In genomic region chr12:114882083-114882482, GRCh38 we compare ENCODE assay signal across 29 cellular contexts.
"Had no signal": no experiment of that assay in that cellular context is flagged by ENCODE, and none has a peak within 500 bp of the region (broad histone marks: within the 10 kb centered on the region; RNA-seq: fewer than 3 reads in every experiment).

No MANE protein-coding gene starts in this region.

- H3K36me3 ChIP-seq: adrenal gland, ascending aorta, brain microvascular endothelial cell, breast epithelium, cardiac muscle cell had no signal

- H3K27ac ChIP-seq: adrenal gland, ascending aorta, body of pancreas, brain microvascular endothelial cell, breast epithelium, cardiac muscle cell had no signal

- H3K4me3 ChIP-seq: adrenal gland, ascending aorta, body of pancreas, breast epithelium, cardiac muscle cell had no signal

- H3K27me3 ChIP-seq: adrenal gland, ascending aorta, body of pancreas, brain microvascular endothelial cell, breast epithelium, cardiac muscle cell had no signal

- H3K9me3 ChIP-seq: adrenal gland, ascending aorta, body of pancreas, breast epithelium had no signal

- DNase-seq: activated effector memory CD4-positive, alpha-beta T cell treated with anti-CD3 and anti-CD28 coated beads, Interleukin-2, amount 50 U/mL, for 16 hours; activated effector memory CD4-positive, alpha-beta T cell treated with Interleukin-2 at 50 U/mL for 16 hours; activated gamma-delta T cell; activated gamma-delta T cell treated with Interleukin-2 at 50 U/mL for 16 hours; activated naive CD4-positive, alpha-beta T cell; activated naive CD4-positive, alpha-beta T cell treated with anti-CD3 and anti-CD28 coated beads for 36 hours; activated naive CD4-positive, alpha-beta T cell treated with anti-CD3 and anti-CD28 coated beads, Interleukin-2, amount 10 ng/mL, durations not matched to agents 7 days and 5 days; activated naive CD4-positive, alpha-beta T cell treated with anti-CD3 and anti-CD28 coated beads, Interleukin-2, amount 50 U/mL, for 16 hours; activated naive CD4-positive, alpha-beta T cell treated with Interleukin-2 at 50 U/mL for 16 hours; activated naive CD8-positive, alpha-beta T cell treated with anti-CD3 and anti-CD28 coated beads for 36 hours; activated naive CD8-positive, alpha-beta T cell treated with anti-CD3 and anti-CD28 coated beads, Interleukin-2, amount 10 ng/mL, durations not matched to agents 7 days and 5 days; activated naive CD8-positive, alpha-beta T cell treated with anti-CD3 and anti-CD28 coated beads, Interleukin-2, amount 50 U/mL, for 24 hours; activated T-cell treated with anti-CD3 and anti-CD28 coated beads, Interleukin-2, amount 50 U/mL, for 24 hours; activated T-cell treated with anti-CD3 and anti-CD28 coated beads, Interleukin-2, amount 50 U/mL, for 4 hours; activated T-cell treated with anti-CD3 and anti-CD28 coated beads, Interleukin-2, amount 50 U/mL, for 48 hours; activated T-cell treated with anti-CD3 and anti-CD28 coated beads, Interleukin-2, amount 50 U/mL, for 72 hours; adrenal gland; amniotic stem cell; amygdala; anterior cingulate cortex; aorta; body of pancreas; brain microvascular endothelial cell; caudate nucleus; central memory CD4-positive, alpha-beta T cell; cerebellar nuclear complex had no signal

- H3K4me1 ChIP-seq: ascending aorta, body of pancreas, breast epithelium had no signal
